In the genomic region with DNA sequence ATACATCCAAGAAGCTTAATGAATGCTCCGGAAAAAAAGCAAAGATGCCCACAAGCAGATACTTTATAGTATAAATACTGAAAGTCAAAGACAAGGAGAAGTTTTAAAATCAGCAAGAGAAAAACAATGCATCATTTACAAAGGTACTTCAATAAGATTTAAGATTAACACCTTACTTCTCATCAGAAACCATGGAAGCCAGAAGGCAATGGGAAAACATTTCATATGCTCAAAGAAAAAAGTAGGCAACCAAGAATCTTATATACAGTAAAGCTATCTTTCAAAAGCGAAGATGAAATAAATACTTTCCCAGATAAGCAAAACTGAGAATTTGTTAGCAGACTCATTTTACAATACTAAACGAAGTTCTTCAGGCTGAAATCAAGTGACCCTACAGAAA, we compare ENCODE assay signal across 15 cellular contexts.
"Had no signal": no experiment of that assay in that cellular context is flagged by ENCODE, and none has a peak within 500 bp of the region (broad histone marks: within the 10 kb centered on the region; RNA-seq: fewer than 3 reads in every experiment).

No MANE protein-coding gene starts in this region.

- H3K36me3 ChIP-seq: vagina had no signal

- ATAC-seq: activated CD4-positive, CD25-positive, alpha-beta regulatory T cell treated with anti-CD3 and anti-CD28 coated beads, Interleukin-2, amount 50 U/mL, for 24 hours; esophagus mucosa; left colon; natural killer cell; sciatic nerve; stimulated activated memory B cell treated with anti-CD40 and anti-IgM and Interleukin-4, amounts not matched to agents 10 μg/mL and 1 μg/mL and 100 μg/mL, for 72 hours had no signal

- H3K27ac ChIP-seq: spleen, tibial nerve, vagina had no signal

- H3K27me3 ChIP-seq: dorsolateral prefrontal cortex, spleen, tibial nerve, vagina had no signal

- DNase-seq: activated naive CD4-positive, alpha-beta T cell treated with anti-CD3 and anti-CD28 coated beads, Interleukin-2, amount 50 U/mL, for 16 hours; amygdala; dorsolateral prefrontal cortex; foreskin fibroblast; left colon; mammary epithelial cell; natural killer cell; spleen; stimulated activated CD4-positive, alpha-beta T cell treated with anti-CD3 and anti-CD28 coated beads, Interleukin-1b, Interleukin-23, amount 100 ng/mL, for 48 hours had no signal

- H3K4me3 ChIP-seq: dorsolateral prefrontal cortex, spleen, tibial nerve, vagina had no signal

- H3K4me1 ChIP-seq: spleen, tibial nerve, vagina had no signal
